34 cellular contexts compared by ENCODE assay signal in genomic region chr1:53483170-53483569, GRCh38. TPM values are rescaled to one million over a fixed set of nuclear protein-coding genes. Genes with fewer than 3 reads are reported as not detected.
"Had no signal": no experiment of that assay in that cellular context is flagged by ENCODE, and none has a peak within 500 bp of the region (broad histone marks: within the 10 kb centered on the region; RNA-seq: fewer than 3 reads in every experiment).

No MANE protein-coding gene starts in this region.

- H3K4me1 ChIP-seq: colonic mucosa, gastrocnemius medialis, left lung, lower lobe of right lung had no signal

- H3K27ac Mint-ChIP-seq: dendritic cell treated with granulocyte-macrophage colony-stimulating factor and Interleukin-4, amounts not matched to agents 40 ng/mL and 50 ng/mL, for 4 days; endodermal cell; mesothelial cell of epicardium had no signal

- H3K4me3 Mint-ChIP-seq: dendritic cell treated with granulocyte-macrophage colony-stimulating factor and Interleukin-4, amounts not matched to agents 40 ng/mL and 50 ng/mL, for 4 days; effector memory CD8-positive, alpha-beta T cell; endodermal cell; mesothelial cell of epicardium had no signal

- H3K4me3 ChIP-seq: colonic mucosa, esophagus squamous epithelium, gastrocnemius medialis, heart right ventricle, left lung, lower lobe of right lung, mucosa of descending colon had no signal

- ATAC-seq: effector memory CD8-positive, alpha-beta T cell; esophagus mucosa; gastrocnemius medialis; heart right ventricle; left cardiac atrium; left lung; left ventricle myocardium superior; lower lobe of right lung; mucosa of descending colon had no signal

- FAIRE-seq: endometrium, islet of Langerhans, keratinocyte had no signal

- DNase-seq: colonic mucosa; cortex of kidney; effector CD8-positive, alpha-beta T cell; effector memory CD8-positive, alpha-beta T cell; erythroblast; esophagus squamous epithelium; foreskin fibroblast; foreskin melanocyte; gastrocnemius medialis; glutamatergic neuron; head of caudate nucleus; heart right ventricle; hippocampal formation; left cardiac atrium; left lung; left ventricle myocardium superior; lower lobe of right lung; mesenchymal stem cell; mucosa of descending colon had no signal

- H3K27me3 ChIP-seq: colonic mucosa had no signal

- H3K36me3 Mint-ChIP-seq: mesothelial cell of epicardium had no signal

- H3K9me3 ChIP-seq: colonic mucosa, esophagus squamous epithelium, gastrocnemius medialis, heart right ventricle, left lung, lower lobe of right lung, mucosa of descending colon had no signal

- H3K27ac ChIP-seq: colonic mucosa, epithelial cell of prostate, esophagus squamous epithelium, gastrocnemius medialis, heart right ventricle, left lung, lower lobe of right lung had no signal

- H3K36me3 ChIP-seq: colonic mucosa, esophagus squamous epithelium, gastrocnemius medialis, heart right ventricle, left lung, lower lobe of right lung had no signal

- H3K9me3 Mint-ChIP-seq: dendritic cell treated with granulocyte-macrophage colony-stimulating factor and Interleukin-4, amounts not matched to agents 40 ng/mL and 50 ng/mL, for 4 days; effector memory CD8-positive, alpha-beta T cell; endodermal cell; mesothelial cell of epicardium had no signal

RNA-seq across cellular contexts. Expression of gene DMRTB1, which starts 24.0 kb away (rescaled TPM):
- total RNA-seq: colonic mucosa, dermis microvascular lymphatic vessel endothelial cell, endodermal cell, esophagus mucosa, esophagus squamous epithelium, gastrocnemius medialis, glomerular endothelial cell, heart right ventricle, kidney epithelial cell, left cardiac atrium, left lung, left ventricle myocardium superior, lower leg skin, lower lobe of right lung, lung microvascular endothelial cell, mesenteric fat pad, mesothelial cell of epicardium, mucosa of descending colon, myocyte had no signal
- polyA plus RNA-seq: heart right ventricle, keratinocyte had no signal
